Comparison of ENCODE assay signal across 10 cellular contexts in genomic region chr2:42047488-42048317, GRCh38. TPM values are rescaled to one million over a fixed set of nuclear protein-coding genes. Genes with fewer than 3 reads are reported as not detected.
A peak's percentile ranks its signal among the peaks of the same experiment; 100 is the strongest.
DNase-seq lines count a peak whose midpoint lies in the region; FAIRE-seq and TF ChIP-seq lines count a peak whose summit lies in the region.
"Had no signal": no experiment of that assay in that cellular context is flagged by ENCODE, and none has a peak within 500 bp of the region (broad histone marks: within the 10 kb centered on the region; RNA-seq: fewer than 3 reads in every experiment).

Gene PKDCC, plus strand, starts transcription at chr2:42048021. Its CDS starts 179 bp downstream, at chr2:42048200.

- peaks cover 4% of the 10 kb centered on the region for H3K4me1 Mint-ChIP-seq in activated naive CD8-positive, alpha-beta T cell (ENCODE audit: low read depth)

- DNase-seq in NCI-H1092 treated with DMSO at 0.1 percent for 48 hours (lab: John Stamatoyannopoulos, UW) (peak; percentile 4), NCI-H1092 (lab: John Stamatoyannopoulos, UW) (no peak), H54 (ENCODE audit: insufficient read length, low spot score) (peak; percentile 95), NCI-H2196 (lab: John Stamatoyannopoulos, UW; ENCODE audit: unreplicated experiment) (peak; percentile 71), glomerular visceral epithelial cell (ENCODE audit: extremely low spot score) (peak; percentile 83), NCI-H2107 (lab: John Stamatoyannopoulos, UW) (no peak)

- peak within 1 kb of the TSS; percentile 83 for H3K4me3 Mint-ChIP-seq in activated naive CD8-positive, alpha-beta T cell

- peak within 1 kb of the TSS; percentile 19 for H3K4me2 ChIP-seq in neural cell (ENCODE audit: low read length)

- no peak for FAIRE-seq in H54 (lab: Jason Lieb, UNC)
- FAIRE-seq: A204.1 had no signal

- no peaks in the 10 kb centered on the region for H4K20me1 ChIP-seq in neural cell (ENCODE audit: insufficient read depth)

- TF ChIP-seq POLR2A in H54 (IDR thresholded peaks at IDR 0.05; ENCODE audit: low read depth, low read length) = no peak

- H3K9me2 ChIP-seq in neural cell (ENCODE audit: insufficient read depth, low read length) = no peaks in the 10 kb centered on the region

- TF ChIP-seq EP300 in neural cell (conservative IDR thresholded peaks at IDR 0.05; ENCODE audit: poor library complexity, severe bottlenecking) = no peak

- H3K4me3 ChIP-seq in neural cell (ENCODE audit: low read length) = peak within 1 kb of the TSS; percentile 72

- no peaks in the 10 kb centered on the region for H3K9me3 ChIP-seq in neural cell (ENCODE audit: low read length)

- H3K36me3 Mint-ChIP-seq in activated naive CD8-positive, alpha-beta T cell = no peaks in the 10 kb centered on the region

- H2AFZ ChIP-seq in neural cell (ENCODE audit: low read depth, low read length) = peak within 1 kb of the TSS; percentile 14

- TF ChIP-seq RAD21 in neural cell (conservative IDR thresholded peaks at IDR 0.05) = no peak

- no peaks in the 10 kb centered on the region for H3K36me3 ChIP-seq in neural cell (ENCODE audit: insufficient read depth, low read length)

- no peak for TF ChIP-seq CTCF in neural cell (IDR thresholded peaks at IDR 0.05; ENCODE audit: poor library complexity, severe bottlenecking)

- H3K27me3 Mint-ChIP-seq in activated naive CD8-positive, alpha-beta T cell = peaks cover 23% of the 10 kb centered on the region

- H3K27me3 ChIP-seq in neural cell (ENCODE audit: insufficient read depth, low read depth, low read length) = peaks cover 7% of the 10 kb centered on the region

- H3F3A ChIP-seq in neural cell (ENCODE audit: insufficient read depth, low read length, poor library complexity, severe bottlenecking) = no peaks in the 10 kb centered on the region

- H3K79me2 ChIP-seq in neural cell (replicated peaks; ENCODE audit: insufficient read depth, low read length) = peaks cover 15% of the 10 kb centered on the region

- H3K27ac ChIP-seq in neural cell (ENCODE audit: low read length) = no peak within 1 kb of the TSS
- H3K27ac ChIP-seq: epithelial cell of prostate had no signal

- H3K27ac Mint-ChIP-seq in activated naive CD8-positive, alpha-beta T cell = no peak within 1 kb of the TSS

- peak within 1 kb of the TSS; percentile 59 for H3K9ac ChIP-seq in neural cell (ENCODE audit: low read length)

- H3K9me3 Mint-ChIP-seq in activated naive CD8-positive, alpha-beta T cell (ENCODE audit: low read depth) = no peaks in the 10 kb centered on the region

TF ChIP-seq in neural cell, 6 proteins besides CTCF, POLR2A, EP300 and RAD21:
- no peak for TF ChIP-seq TAF1 (IDR thresholded peaks at IDR 0.05; ENCODE audit: low read depth)
- TF ChIP-seq REST (IDR thresholded peaks at IDR 0.05; ENCODE audit: borderline replicate concordance) = no peak
- no peak for TF ChIP-seq MXI1 (conservative IDR thresholded peaks at IDR 0.05; ENCODE audit: poor library complexity, severe bottlenecking)
- TF ChIP-seq EZH2 (IDR thresholded peaks at IDR 0.05; ENCODE audit: borderline replicate concordance, insufficient read depth, low read length, poor library complexity, severe bottlenecking) = no peak
- no peak for TF ChIP-seq SMC3 (conservative IDR thresholded peaks at IDR 0.05; ENCODE audit: poor library complexity)

RNA-seq across cellular contexts. Expression of gene PKDCC, which starts in this region (rescaled TPM):
- polyA plus RNA-seq in neural cell = 37.4 and 50.3 TPM in 2 replicates
- polyA minus RNA-seq in neural cell = 8.8 and 12.3 TPM in 2 replicates

Comparison
In these comparisons a context has a peak if more than half of its experiments do, and no peak if none do; other contexts are left out.
1. DNase-seq: peak in NCI-H1092 treated with DMSO at 0.1 percent for 48 hours (single experiment), H54 (single experiment), NCI-H2196 (single experiment) and glomerular visceral epithelial cell (single experiment); none in NCI-H1092 (single experiment) and NCI-H2107 (single experiment).